Comparison of ENCODE assay signal across 1 cellular context in the genomic region with DNA sequence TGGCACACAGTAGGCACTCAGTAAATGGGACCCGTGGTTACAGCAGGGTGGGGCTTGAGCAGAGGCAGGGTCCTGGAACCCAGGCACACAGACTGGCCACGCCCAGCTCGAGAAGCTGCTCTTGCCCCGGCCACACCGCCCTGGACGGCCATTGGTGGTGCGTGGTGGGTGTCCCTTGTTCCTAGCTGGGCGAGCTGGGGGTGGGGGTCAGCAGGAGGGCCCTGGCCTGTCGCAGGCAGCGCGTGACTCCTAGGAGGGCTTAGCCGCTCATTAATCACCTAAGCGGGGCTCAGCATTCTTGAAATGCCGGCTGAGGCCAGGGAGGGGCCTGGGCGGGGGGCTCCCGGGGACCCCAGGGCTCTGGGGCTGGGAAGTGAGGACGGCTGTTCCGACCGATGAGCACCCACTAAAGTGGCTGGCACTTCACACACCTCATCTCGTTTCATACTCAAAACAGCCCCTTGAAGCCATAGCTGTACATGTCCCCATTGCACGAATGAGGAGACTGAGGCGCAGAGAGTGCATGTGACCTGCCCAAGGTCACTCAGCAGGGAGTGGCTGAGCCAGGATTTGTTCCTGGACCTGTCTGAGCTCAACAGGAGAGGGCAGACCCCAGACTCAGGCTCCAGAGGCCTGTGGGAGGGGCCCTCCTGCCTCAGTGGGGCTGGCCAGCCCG.
TF ChIP-seq lines count a peak whose summit lies in the region.

No MANE protein-coding gene starts in this region.

TF ChIP-seq in H1, 55 proteins besides CTCF, POLR2A, EP300 and RAD21:
- no peak for TF ChIP-seq MAFK (IDR thresholded peaks at IDR 0.05; ENCODE audit: low read depth, low read length)
- no peak for TF ChIP-seq RXRA (IDR thresholded peaks at IDR 0.05; ENCODE audit: insufficient read depth, low read depth, low read length)
- TF ChIP-seq KDM1A (IDR thresholded peaks at IDR 0.05; ENCODE audit: borderline replicate concordance, low read length), result peak; percentile 76; the same call in 1 of the 2 replicates
